In genomic region chr17:45093444-45094110, GRCh38 we compare ENCODE assay signal across 11 cellular contexts. TPM values are rescaled to one million over a fixed set of nuclear protein-coding genes. Genes with fewer than 3 reads are reported as not detected.
DNase-seq lines count a peak whose midpoint lies in the region; ATAC-seq and TF ChIP-seq lines count a peak whose summit lies in the region.
"Had no signal": no experiment of that assay in that cellular context is flagged by ENCODE, and none has a peak within 500 bp of the region (broad histone marks: within the 10 kb centered on the region; RNA-seq: fewer than 3 reads in every experiment).

No MANE protein-coding gene starts in this region.

- H3K27me3 ChIP-seq in HUES6 (ENCODE audit: control insufficient read depth, insufficient read depth, low read length), result no peaks in the 10 kb centered on the region
- H3K27me3 ChIP-seq in spleen (replicated peaks in 1 of 7), result no peaks in the 10 kb centered on the region

- DNase-seq in caudate nucleus (lab: John Stamatoyannopoulos, UW), result no peak
- peak; percentile 72 for DNase-seq in left lobe of liver (ENCODE audit: low spot score)
- DNase-seq in spleen, result no peak
- DNase-seq in DMS53 treated with DMSO at 0.1 percent for 48 hours (lab: John Stamatoyannopoulos, UW; ENCODE audit: unreplicated experiment), result no peak
- DNase-seq: Caco-2, H7, T-helper 1 cell had no signal

- H3K4me3 ChIP-seq in HUES6 (ENCODE audit: low read depth, low read length) (no peak overlapping the region), spleen (no peak overlapping the region)

- H3K36me3 ChIP-seq in HUES6 (ENCODE audit: control insufficient read depth, insufficient read depth, low read length) (peaks cover 91% of the 10 kb centered on the region), spleen (peaks cover 6 to 100% (median 95%) of the 10 kb centered on the region in 6 donors)

- H3K4me1 ChIP-seq in HUES6 (ENCODE audit: control insufficient read depth, insufficient read depth, low read length) (peaks cover 14% of the 10 kb centered on the region), spleen (peaks cover 0 to 16% (median 2%) of the 10 kb centered on the region in 6 donors)

- H3K9me3 ChIP-seq in HUES6 (ENCODE audit: control insufficient read depth, insufficient read depth, low read depth, low read length) (no peaks in the 10 kb centered on the region), spleen (no peaks in the 10 kb centered on the region)
- H3K9me3 ChIP-seq: Caco-2 had no signal

- 79 to 87% (median 83%) methylated on average over 13 of the region's 13 CpGs for WGBS in spleen, 5 donors

- intact Hi-C loops in spleen (cut with DNase I; ENCODE audit: low total_unique reads), result no loop called here

- no peak for TF ChIP-seq POLR2A in spleen (IDR thresholded peaks at IDR 0.05)

- H3K9ac ChIP-seq in HUES6 (ENCODE audit: low read length), result no peak overlapping the region

- TF ChIP-seq CTCF in spleen (IDR thresholded peaks at IDR 0.05 in 8 of 11, conservative IDR thresholded peaks at IDR 0.05 in 3 of 11), result no peak

- H3K27ac ChIP-seq in HUES6 (ENCODE audit: low read depth, low read length) (0 out of 2 replicates have a peak overlapping the region, but pooled peaks have one; percentile 6), caudate nucleus (ENCODE audit: low read depth, low read length) (peak overlapping the region; percentile 92), spleen (peak overlapping the region in 7 of 8 donors; percentile 52 to 71 (median 66))

- ATAC-seq in left lobe of liver (peak; percentile 76), GM18873 (IDR thresholded peaks at IDR 0.05; ENCODE audit: low FRiP score, unreplicated experiment) (no peak), GM21576 (IDR thresholded peaks at IDR 0.05; ENCODE audit: unreplicated experiment) (no peak), HG02840 (IDR thresholded peaks at IDR 0.05; ENCODE audit: low FRiP score, unreplicated experiment) (no peak)

RNA-seq across cellular contexts. Expression of gene NMT1, which starts 32.5 kb away (rescaled TPM):
- total RNA-seq in left lobe of liver, result 77.0 TPM
- total RNA-seq in spleen, result 100 to 1,000 TPM in 2 of 7 donors, 10 to 100 TPM in 5; 49.7 to 108 (median 94.4) TPM
- 10 to 100 TPM; 37.5 to 58.7 (median 37.7) TPM for polyA plus RNA-seq in spleen

RNA-seq across cellular contexts. Expression of gene PLCD3, which starts 38.7 kb away (rescaled TPM):
- total RNA-seq in left lobe of liver, result 3.4 TPM
- total RNA-seq in spleen, result 1 to 10 TPM; 2.8 to 9.9 (median 7.1) TPM
- 1 to 10 TPM; 1.5 to 3.5 (median 3.4) TPM for polyA plus RNA-seq in spleen

RNA-seq across cellular contexts. Expression of gene ACBD4, which starts 41.9 kb away (rescaled TPM):
- total RNA-seq in left lobe of liver (90.3 TPM), spleen (10 to 100 TPM; 14.1 to 24.6 (median 20.2) TPM)
- polyA plus RNA-seq in spleen, result 10 to 100 TPM; 22.8 to 32.8 (median 31.8) TPM

RNA-seq across cellular contexts. Expression of gene DCAKD, which starts 42.1 kb away (rescaled TPM):
- 19.3 TPM for total RNA-seq in left lobe of liver
- total RNA-seq in spleen, result 10 to 100 TPM; 16.0 to 23.7 (median 19.6) TPM
- polyA plus RNA-seq in spleen, result 10 to 100 TPM in 2 of 3 donors, 1 to 10 TPM in 1; 7.2 to 10.9 (median 10.4) TPM

RNA-seq across cellular contexts. Expression of gene HEXIM1, which starts 54.7 kb away (rescaled TPM):
- 29.3 TPM for total RNA-seq in left lobe of liver
- total RNA-seq in spleen, result 10 to 100 TPM; 23.4 to 43.1 (median 27.8) TPM
- 10 to 100 TPM; 12.9 to 26.7 (median 15.1) TPM for polyA plus RNA-seq in spleen

Comparison
In these comparisons a context has a peak if more than half of its experiments do, and no peak if none do; other contexts are left out.
1. H3K27ac ChIP-seq: peak in every context shown above with its lines; median percentile 92 in caudate nucleus; 66 in spleen; 6 in HUES6.